In the genomic region with DNA sequence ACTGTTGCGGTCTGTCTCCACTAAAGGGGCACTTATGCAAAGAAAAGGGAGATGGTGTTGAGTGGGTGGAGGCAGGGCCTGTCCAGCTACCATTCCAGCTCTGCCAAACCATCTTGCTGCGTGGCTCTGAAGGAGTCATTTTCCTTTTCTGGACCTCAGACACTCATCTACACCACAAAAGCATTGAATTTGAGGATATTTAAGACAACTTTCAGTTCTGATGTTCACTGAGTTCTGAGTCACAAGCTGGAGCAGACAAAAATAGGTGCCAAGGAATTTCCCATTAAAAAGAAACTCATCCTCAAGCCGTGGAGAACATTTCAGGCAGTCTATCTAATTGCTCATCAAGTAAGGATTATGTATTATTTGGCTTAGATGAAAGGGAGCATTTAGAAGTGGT, we compare ENCODE assay signal across 35 cellular contexts.
DNase-seq lines count a peak whose midpoint lies in the region; ATAC-seq, FAIRE-seq and TF ChIP-seq lines count a peak whose summit lies in the region.
"Had no signal": no experiment of that assay in that cellular context is flagged by ENCODE, and none has a peak within 500 bp of the region (broad histone marks: within the 10 kb centered on the region; RNA-seq: fewer than 3 reads in every experiment).

No MANE protein-coding gene starts in this region.

- no peak overlapping the region for H2AFZ ChIP-seq in GM23248
- no peak overlapping the region for H2AFZ ChIP-seq in astrocyte (ENCODE audit: low read depth, low read length)

- H3K36me3 ChIP-seq in GM23248 (ENCODE audit: low read depth) (no peaks in the 10 kb centered on the region), astrocyte (ENCODE audit: insufficient read depth, low read length) (no peaks in the 10 kb centered on the region)
- H3K36me3 ChIP-seq: BE2C, esophagus squamous epithelium, MG63, uterus had no signal

- peaks cover 23% of the 10 kb centered on the region for H3K4me1 Mint-ChIP-seq in astrocyte (ENCODE audit: low read depth, unreplicated experiment)
- H3K4me1 Mint-ChIP-seq in activated T-helper 1 cell treated with anti-CD3 and anti-CD28 coated beads, Interleukin-12 subunit alpha, Interleukin-12 subunit beta, Interleukin-2, Interleukin-4 antibody, amounts not matched to agents 30 ng/mL and 10 ng/mL and 1 ng/mL, durations not matched to agents 14 hours and 24 hours and 36 hours (ENCODE audit: low read depth), result no peaks in the 10 kb centered on the region

- peaks cover 11% of the 10 kb centered on the region for H3K27me3 Mint-ChIP-seq in astrocyte (ENCODE audit: low read depth, unreplicated experiment)
- H3K27me3 Mint-ChIP-seq in activated T-helper 1 cell treated with anti-CD3 and anti-CD28 coated beads, Interleukin-12 subunit alpha, Interleukin-12 subunit beta, Interleukin-2, Interleukin-4 antibody, amounts not matched to agents 30 ng/mL and 10 ng/mL and 1 ng/mL, durations not matched to agents 14 hours and 24 hours and 36 hours (ENCODE audit: insufficient read depth), result peaks cover 6% of the 10 kb centered on the region

- H3K9me3 ChIP-seq in GM23248 (ENCODE audit: low read depth) (no peaks in the 10 kb centered on the region), astrocyte (ENCODE audit: insufficient read depth, low read depth, low read length) (no peaks in the 10 kb centered on the region)
- H3K9me3 ChIP-seq: BE2C, esophagus squamous epithelium, MG63, testis, uterus had no signal

- H3K9ac ChIP-seq in GM23248, result peak overlapping the region; percentile 45
- no peak overlapping the region for H3K9ac ChIP-seq in astrocyte (ENCODE audit: low read length)

- peaks cover 1% of the 10 kb centered on the region for H3K9me3 Mint-ChIP-seq in astrocyte (ENCODE audit: unreplicated experiment)
- no peaks in the 10 kb centered on the region for H3K9me3 Mint-ChIP-seq in activated T-helper 1 cell treated with anti-CD3 and anti-CD28 coated beads, Interleukin-12 subunit alpha, Interleukin-12 subunit beta, Interleukin-2, Interleukin-4 antibody, amounts not matched to agents 30 ng/mL and 10 ng/mL and 1 ng/mL, durations not matched to agents 14 hours and 24 hours and 36 hours
- H3K9me3 Mint-ChIP-seq: dendritic cell treated with granulocyte-macrophage colony-stimulating factor and Interleukin-4, amounts not matched to agents 40 ng/mL and 50 ng/mL, for 4 days; endodermal cell; naive thymus-derived CD8-positive, alpha-beta T cell had no signal

- H3K79me2 ChIP-seq in GM23248 (ENCODE audit: insufficient read depth) (no peaks in the 10 kb centered on the region), astrocyte (ENCODE audit: insufficient read depth, low read length) (no peaks in the 10 kb centered on the region)

- H3K4me1 ChIP-seq in GM23248 (ENCODE audit: insufficient read depth) (peaks cover 42% of the 10 kb centered on the region), astrocyte (ENCODE audit: insufficient read depth, low read length) (peaks cover 7% of the 10 kb centered on the region)
- H3K4me1 ChIP-seq: BE2C, esophagus squamous epithelium, uterus had no signal

- H3K27ac ChIP-seq in GM23248, result peak overlapping the region; percentile 86
- H3K27ac ChIP-seq in astrocyte (ENCODE audit: low read depth, low read length), result no peak overlapping the region
- H3K27ac ChIP-seq: esophagus squamous epithelium, skin epidermis, testis, uterus had no signal

- intact Hi-C loops in cardiac septum (cut with DNase I), result no loop called here
- intact Hi-C loops in activated T-helper 1 cell treated with anti-CD3 and anti-CD28 coated beads, Interleukin-12 subunit alpha, Interleukin-12 subunit beta, Interleukin-2, Interleukin-4 antibody, amounts not matched to agents 30 ng/mL and 10 ng/mL and 1 ng/mL, durations not matched to agents 14 hours and 24 hours and 36 hours (cut with micrococcal nuclease), result no loop called here

- FAIRE-seq in astrocyte (lab: Jason Lieb, UNC), result no peak
- FAIRE-seq: A204.1, keratinocyte, TTC549 had no signal

- DNase-seq in AG08395 (ENCODE audit: low spot score) (peak; percentile 58), GM23248 (peak; percentile 92), astrocyte (ENCODE audit: low read depth) (peak; percentile 92), foreskin fibroblast (peak; percentile 21 to 24), cardiac septum (ENCODE audit: low spot score) (no peak), RPMI8226 (no peak)
- no peak for DNase-seq in activated T-helper 1 cell treated with anti-CD3 and anti-CD28 coated beads, Interleukin-12 subunit alpha, Interleukin-12 subunit beta, Interleukin-2, Interleukin-4 antibody, amounts not matched to agents 30 ng/mL and 10 ng/mL and 1 ng/mL, durations not matched to agents 14 hours and 24 hours and 36 hours (ENCODE audit: low spot score)
- DNase-seq: activated CD4-positive, alpha-beta T cell treated with anti-CD3 and anti-CD28 coated beads, Interleukin-2, amount 50 U/mL, for 48 hours; activated CD8-positive, alpha-beta memory T cell treated with anti-CD3 and anti-CD28 coated beads, Interleukin-2, amount 50 U/mL, for 4 hours; activated naive CD4-positive, alpha-beta T cell treated with anti-CD3 and anti-CD28 coated beads, Interleukin-2, amount 50 U/mL, for 16 hours; amygdala; BE2C; caudate nucleus; DMS153; endodermal cell; esophagus squamous epithelium; GF-D8; MG63; midbrain; naive thymus-derived CD8-positive, alpha-beta T cell; NCI-H2081 treated with DMSO at 0.1 percent for 48 hours; NCI-H226; NCI-H748 treated with DMSO at 0.1 percent for 48 hours; occipital lobe; stimulated activated naive CD8-positive, alpha-beta T cell treated with anti-CD3 and anti-CD28 coated beads, Interleukin-15, Interleukin-2, amounts not matched to agents 100 U/mL and 50 U/mL, for 24 hours; T-helper 1 cell; testis; uterus had no signal

- TF ChIP-seq CTCF in astrocyte (IDR thresholded peaks at IDR 0.05; ENCODE audit: insufficient read depth, low read depth, low read length) (no peak), foreskin fibroblast (IDR thresholded peaks at IDR 0.05; ENCODE audit: low read depth, low read length) (no peak)

- peak overlapping the region; percentile 32 for H3K4me2 ChIP-seq in GM23248 (ENCODE audit: unreplicated experiment)
- peak overlapping the region; percentile 7 for H3K4me2 ChIP-seq in astrocyte (ENCODE audit: low read length)

- peak overlapping the region; percentile 78 for H3K27ac Mint-ChIP-seq in astrocyte (ENCODE audit: unreplicated experiment)
- no peak overlapping the region for H3K27ac Mint-ChIP-seq in activated T-helper 1 cell treated with anti-CD3 and anti-CD28 coated beads, Interleukin-12 subunit alpha, Interleukin-12 subunit beta, Interleukin-2, Interleukin-4 antibody, amounts not matched to agents 30 ng/mL and 10 ng/mL and 1 ng/mL, durations not matched to agents 14 hours and 24 hours and 36 hours
- H3K27ac Mint-ChIP-seq: dendritic cell treated with granulocyte-macrophage colony-stimulating factor and Interleukin-4, amounts not matched to agents 40 ng/mL and 50 ng/mL, for 4 days; endodermal cell; naive thymus-derived CD8-positive, alpha-beta T cell had no signal

- 19% methylated on average over 3 of the region's 3 CpGs for WGBS in GM23248 (ENCODE audit: low coverage in 1 of 2, low lambda C conversion rate in 2 of 2, missing lambda C conversion rate in 2 of 2), 2 experiments

- H3K4me3 Mint-ChIP-seq in astrocyte (ENCODE audit: unreplicated experiment), result no peak overlapping the region
- H3K4me3 Mint-ChIP-seq in activated T-helper 1 cell treated with anti-CD3 and anti-CD28 coated beads, Interleukin-12 subunit alpha, Interleukin-12 subunit beta, Interleukin-2, Interleukin-4 antibody, amounts not matched to agents 30 ng/mL and 10 ng/mL and 1 ng/mL, durations not matched to agents 14 hours and 24 hours and 36 hours, result no peak overlapping the region
- H3K4me3 Mint-ChIP-seq: dendritic cell treated with granulocyte-macrophage colony-stimulating factor and Interleukin-4, amounts not matched to agents 40 ng/mL and 50 ng/mL, for 4 days; endodermal cell; naive thymus-derived CD8-positive, alpha-beta T cell had no signal

- H3K36me3 Mint-ChIP-seq in astrocyte (ENCODE audit: low read depth, unreplicated experiment), result no peaks in the 10 kb centered on the region
- no peaks in the 10 kb centered on the region for H3K36me3 Mint-ChIP-seq in activated T-helper 1 cell treated with anti-CD3 and anti-CD28 coated beads, Interleukin-12 subunit alpha, Interleukin-12 subunit beta, Interleukin-2, Interleukin-4 antibody, amounts not matched to agents 30 ng/mL and 10 ng/mL and 1 ng/mL, durations not matched to agents 14 hours and 24 hours and 36 hours (ENCODE audit: low read depth)
- H3K36me3 Mint-ChIP-seq: naive thymus-derived CD8-positive, alpha-beta T cell had no signal

- H3K27me3 ChIP-seq in GM23248 (replicated peaks; ENCODE audit: insufficient read depth) (no peaks in the 10 kb centered on the region), astrocyte (ENCODE audit: insufficient read depth, low read length) (no peaks in the 10 kb centered on the region)
- H3K27me3 ChIP-seq: BE2C, MG63, testis, uterus had no signal

- no peak for ATAC-seq in HG03097 (IDR thresholded peaks at IDR 0.05; ENCODE audit: low FRiP score, unreplicated experiment)
- ATAC-seq: activated CD4-positive, CD25-positive, alpha-beta regulatory T cell treated with anti-CD3 and anti-CD28 coated beads, Interleukin-2, amount 50 U/mL, for 24 hours; naive thymus-derived CD8-positive, alpha-beta T cell; stimulated activated naive CD8-positive, alpha-beta T cell treated with anti-CD3 and anti-CD28 coated beads, Interleukin-15, Interleukin-2, amounts not matched to agents 100 U/mL and 50 U/mL, for 24 hours had no signal

- in situ Hi-C loops in GM23248 (cut with MboI), result no loop called here

- H4K20me1 ChIP-seq in GM23248 (ENCODE audit: insufficient read depth) (no peaks in the 10 kb centered on the region), astrocyte (ENCODE audit: insufficient read depth, low read length) (no peaks in the 10 kb centered on the region)

- H3K4me3 ChIP-seq in GM23248, result peak overlapping the region; percentile 12; the same call in 1 of the 2 replicates
- H3K4me3 ChIP-seq in astrocyte (ENCODE audit: insufficient read depth, low read depth, low read length), result no peak overlapping the region
- no peak overlapping the region for H3K4me3 ChIP-seq in foreskin fibroblast (ENCODE audit: low read depth in 1 of 2, low read length in 2 of 2)
- H3K4me3 ChIP-seq: esophagus squamous epithelium, MG63, skin epidermis, testis, uterus had no signal

- peaks cover 35% of the 10 kb centered on the region for H3F3A ChIP-seq in GM23248 (ENCODE audit: insufficient read depth)

- no peaks in the 10 kb centered on the region for H3K9me2 ChIP-seq in GM23248 (ENCODE audit: insufficient read depth)

Comparison
In these comparisons a context has a peak if more than half of its experiments do, and no peak if none do; other contexts are left out.
1. DNase-seq: peak in AG08395 (single experiment), GM23248 (single experiment), astrocyte (single experiment) and foreskin fibroblast (2 of 2); none in cardiac septum (single experiment), RPMI8226 (single experiment) and activated T-helper 1 cell treated with anti-CD3 and anti-CD28 coated beads, Interleukin-12 subunit alpha, Interleukin-12 subunit beta, Interleukin-2, Interleukin-4 antibody, amounts not matched to agents 30 ng/mL and 10 ng/mL and 1 ng/mL, durations not matched to agents 14 hours and 24 hours and 36 hours (single experiment).